In genomic region chr3:132535575-132536441, GRCh38 we compare ENCODE assay signal across 8 cellular contexts.
DNase-seq lines count a peak whose midpoint lies in the region; ATAC-seq and TF ChIP-seq lines count a peak whose summit lies in the region.

No MANE protein-coding gene starts in this region.

- no peaks in the 10 kb centered on the region for H3K9me2 ChIP-seq in GM23338 (ENCODE audit: insufficient read depth)

- H2AFZ ChIP-seq in GM23338 = no peak overlapping the region

- H3K27me3 ChIP-seq in CD4-positive, CD25-positive, alpha-beta regulatory T cell (ENCODE audit: control insufficient read depth, insufficient read depth, low read length) = no peaks in the 10 kb centered on the region
- H3K27me3 ChIP-seq in GM23338 (ENCODE audit: insufficient read depth) (no peaks in the 10 kb centered on the region), left lung (no peaks in the 10 kb centered on the region)

- no peak overlapping the region for H3K4me2 ChIP-seq in GM23338

- intact Hi-C loops in left lung (cut with DNase I) (loop anchor here in 1 of 2 donors (5.0 kb wide), 1 partner anchor 111 kb away; no protein-coding TSS in a partner anchor), posterior vena cava (cut with DNase I) (loop anchor here (2.0 kb wide), 2 partner anchors 105 to 107 kb away; no protein-coding TSS in a partner anchor)

- peak overlapping the region in 1 of 3 donors; percentile 44 for H3K27ac Mint-ChIP-seq in CD4-positive, CD25-positive, alpha-beta regulatory T cell
- H3K27ac Mint-ChIP-seq in GM23338 = no peak overlapping the region
- H3K27ac Mint-ChIP-seq in chondrocyte (ENCODE audit: unreplicated experiment) = peak overlapping the region; percentile 73

- no peaks in the 10 kb centered on the region for H4K20me1 ChIP-seq in GM23338 (replicated peaks; ENCODE audit: insufficient read depth)

- no peaks in the 10 kb centered on the region for H3K9me3 ChIP-seq in CD4-positive, CD25-positive, alpha-beta regulatory T cell (ENCODE audit: control insufficient read depth in 2 of 2, low read length in 2 of 2)
- no peaks in the 10 kb centered on the region for H3K9me3 ChIP-seq in left lung

- H3K4me3 Mint-ChIP-seq in CD4-positive, CD25-positive, alpha-beta regulatory T cell = no peak overlapping the region
- no peak overlapping the region for H3K4me3 Mint-ChIP-seq in GM23338
- H3K4me3 Mint-ChIP-seq in chondrocyte (ENCODE audit: unreplicated experiment) = no peak overlapping the region

- H3K4me3 ChIP-seq in CD4-positive, CD25-positive, alpha-beta regulatory T cell (ENCODE audit: low read depth, low read length) = no peak overlapping the region
- H3K4me3 ChIP-seq in GM23338 (no peak overlapping the region), left lung (no peak overlapping the region)

- H3K27me3 Mint-ChIP-seq in CD4-positive, CD25-positive, alpha-beta regulatory T cell = no peaks in the 10 kb centered on the region
- H3K27me3 Mint-ChIP-seq in GM23338 (ENCODE audit: insufficient read depth, low read depth, poor library complexity) = peaks cover 5% of the 10 kb centered on the region
- H3K27me3 Mint-ChIP-seq in chondrocyte (ENCODE audit: low read depth) = no peaks in the 10 kb centered on the region

- H3K4me1 ChIP-seq in CD4-positive, CD25-positive, alpha-beta regulatory T cell (ENCODE audit: control insufficient read depth, insufficient read depth, low read length, poor library complexity, severe bottlenecking) = no peaks in the 10 kb centered on the region
- H3K4me1 ChIP-seq in GM23338 (ENCODE audit: insufficient read depth) (no peaks in the 10 kb centered on the region), left lung (no peaks in the 10 kb centered on the region)

- H3K4me1 Mint-ChIP-seq in CD4-positive, CD25-positive, alpha-beta regulatory T cell = peaks cover 0 to 10% (median 3%) of the 10 kb centered on the region in 4 donors
- H3K4me1 Mint-ChIP-seq in GM23338 = peaks cover 8% of the 10 kb centered on the region; the same call in 2 of the 3 replicates
- H3K4me1 Mint-ChIP-seq in chondrocyte (ENCODE audit: low read depth) = no peaks in the 10 kb centered on the region

- ATAC-seq in CD4-positive, CD25-positive, alpha-beta regulatory T cell (ENCODE audit: low read depth in 2 of 2) = peak; percentile 31 to 42
- peak; percentile 94 for ATAC-seq in GM23338
- ATAC-seq in left lung = peak; percentile 91

- H3K79me2 ChIP-seq in GM23338 (replicated peaks; ENCODE audit: insufficient read depth) = no peaks in the 10 kb centered on the region

- H3K9me3 Mint-ChIP-seq in CD4-positive, CD25-positive, alpha-beta regulatory T cell = no peaks in the 10 kb centered on the region
- H3K9me3 Mint-ChIP-seq in GM23338 = no peaks in the 10 kb centered on the region
- H3K9me3 Mint-ChIP-seq in chondrocyte (ENCODE audit: low read depth) = no peaks in the 10 kb centered on the region

- H3K36me3 Mint-ChIP-seq in CD4-positive, CD25-positive, alpha-beta regulatory T cell = peaks cover 55% of the 10 kb centered on the region
- peaks cover 25% of the 10 kb centered on the region for H3K36me3 Mint-ChIP-seq in GM23338 (ENCODE audit: low read depth)
- peaks cover 12% of the 10 kb centered on the region for H3K36me3 Mint-ChIP-seq in chondrocyte (ENCODE audit: low read depth)

- DNase-seq in CD4-positive, CD25-positive, alpha-beta regulatory T cell = peak; percentile 28 to 78 (median 40)
- DNase-seq in GM23338 (ENCODE audit: low spot score) (peak; percentile 83), NCI-H2081 treated with DMSO at 0.1 percent for 48 hours (lab: John Stamatoyannopoulos, UW) (peak; percentile 22), chondrocyte (ENCODE audit: low spot score) (no peak), left lung (peak in 1 of 2 donors; percentile 55), posterior vena cava (ENCODE audit: low spot score) (no peak)
- DNase-seq in activated CD4-positive, CD25-positive, alpha-beta regulatory T cell (lab: John Stamatoyannopoulos, UW) = peak in 3 of 4 experiments; percentile 9 to 43 (median 15)
- peak; percentile 5 to 14 (median 5) for DNase-seq in stimulated activated CD4-positive, alpha-beta T cell treated with anti-CD3 and anti-CD28 coated beads, TNF-alpha, amount 100 ng/mL, for 1 hour (ENCODE audit: low read depth in 3 of 3, low spot score in 1 of 3)

- H3F3A ChIP-seq in GM23338 (replicated peaks; ENCODE audit: low read depth) = no peaks in the 10 kb centered on the region

- H3K27ac ChIP-seq in CD4-positive, CD25-positive, alpha-beta regulatory T cell (ENCODE audit: insufficient read depth, low read length, poor library complexity, severe bottlenecking) = no peak overlapping the region
- H3K27ac ChIP-seq in GM23338 (ENCODE audit: low read depth) (peak overlapping the region; percentile 69), left lung (no peak overlapping the region)

- TF ChIP-seq CTCF in GM23338 (conservative IDR thresholded peaks at IDR 0.05; ENCODE audit: low read depth in 2 of 2) (peak; percentile 71 to 84), chondrocyte (IDR thresholded peaks at IDR 0.05) (peak; percentile 92), left lung (IDR thresholded peaks at IDR 0.05) (peak; percentile 48 to 63)

- peaks cover 69% of the 10 kb centered on the region for H3K36me3 ChIP-seq in CD4-positive, CD25-positive, alpha-beta regulatory T cell (ENCODE audit: control insufficient read depth, insufficient read depth, low read length)
- H3K36me3 ChIP-seq in GM23338 (ENCODE audit: insufficient read depth) (no peaks in the 10 kb centered on the region), left lung (peaks cover 0 to 91% of the 10 kb centered on the region in 2 donors)

TF ChIP-seq in GM23338, 12 proteins besides CTCF, POLR2A, EP300 and RAD21 (continues in another document):
- TF ChIP-seq STAT1 (IDR thresholded peaks at IDR 0.05; ENCODE audit: unreplicated experiment) = no peak
- TF ChIP-seq ZNF114 (CRISPR knock-in tag; IDR thresholded peaks at IDR 0.05) = no peak
- TF ChIP-seq EZH2 (IDR thresholded peaks at IDR 0.05; ENCODE audit: low read depth, unreplicated experiment) = no peak
- no peak for TF ChIP-seq CREB1 (CRISPR knock-in tag; IDR thresholded peaks at IDR 0.05; ENCODE audit: low read depth)
- TF ChIP-seq POLR2AphosphoS5 (IDR thresholded peaks at IDR 0.05; ENCODE audit: low read depth) = no peak
- no peak for TF ChIP-seq EZH2phosphoT487 (IDR thresholded peaks at IDR 0.05; ENCODE audit: unreplicated experiment)
- TF ChIP-seq ZNF462 (CRISPR knock-in tag; IDR thresholded peaks at IDR 0.05) = no peak

Comparison
In these comparisons a context has a peak if more than half of its experiments do, and no peak if none do; other contexts are left out.
1. ATAC-seq: peak in every context shown above with its lines; median percentile 94 in GM23338; 91 in left lung; 36 in CD4-positive, CD25-positive, alpha-beta regulatory T cell.
2. DNase-seq: peak in CD4-positive, CD25-positive, alpha-beta regulatory T cell (3 of 3), GM23338 (single experiment), NCI-H2081 treated with DMSO at 0.1 percent for 48 hours (single experiment), activated CD4-positive, CD25-positive, alpha-beta regulatory T cell (3 of 4) and stimulated activated CD4-positive, alpha-beta T cell treated with anti-CD3 and anti-CD28 coated beads, TNF-alpha, amount 100 ng/mL, for 1 hour (3 of 3); none in chondrocyte (single experiment) and posterior vena cava (single experiment).
3. Peak in every context shown above with its lines, with median percentiles within 50 percentile points of each other: CTCF ChIP-seq.